8 cellular contexts compared by ENCODE assay signal in genomic region chr7:4641091-4641666, GRCh38. TPM values are rescaled to one million over a fixed set of nuclear protein-coding genes. Genes with fewer than 3 reads are reported as not detected.
DNase-seq lines count a peak whose midpoint lies in the region; ATAC-seq and TF ChIP-seq lines count a peak whose summit lies in the region.

No MANE protein-coding gene starts in this region.

- ATAC-seq in upper lobe of right lung: no peak

- peaks cover 0 to 3% (median 0%) of the 10 kb centered on the region in 3 donors for H3K27me3 Mint-ChIP-seq in CD14-positive monocyte (ENCODE audit: low read depth in 3 of 3)
- H3K27me3 Mint-ChIP-seq in H9 (ENCODE audit: low read depth): peaks cover 65% of the 10 kb centered on the region
- no peaks in the 10 kb centered on the region for H3K27me3 Mint-ChIP-seq in activated naive CD8-positive, alpha-beta T cell treated with anti-CD3 and anti-CD28 coated beads for 36 hours

- no peak overlapping the region for H3T11ph ChIP-seq in H9 (ENCODE audit: low read length)

- H3K27ac Mint-ChIP-seq in CD14-positive monocyte: peak overlapping the region in 3 of 7 donors; percentile 18 to 46 (median 45)
- no peak overlapping the region for H3K27ac Mint-ChIP-seq in H9
- H3K27ac Mint-ChIP-seq in activated naive CD8-positive, alpha-beta T cell treated with anti-CD3 and anti-CD28 coated beads for 36 hours: peak overlapping the region; percentile 79

- H3K4ac ChIP-seq in H9 (ENCODE audit: low read depth, low read length): no peak overlapping the region

- no peak overlapping the region for H3K56ac ChIP-seq in H9 (ENCODE audit: insufficient read length, low read depth, low read length)

- H3K27me3 ChIP-seq in H9 (ENCODE audit: insufficient read depth, low read length): no peaks in the 10 kb centered on the region; the same call in 1 of the 2 replicates
- no peaks in the 10 kb centered on the region for H3K27me3 ChIP-seq in upper lobe of right lung

- H4K91ac ChIP-seq in H9 (ENCODE audit: insufficient read length, low read depth, low read length): no peak overlapping the region

- no peaks in the 10 kb centered on the region for H3K36me3 Mint-ChIP-seq in CD14-positive monocyte
- no peaks in the 10 kb centered on the region for H3K36me3 Mint-ChIP-seq in H9 (ENCODE audit: insufficient read depth in 1 of 3, low read depth in 3 of 3)
- H3K36me3 Mint-ChIP-seq in activated naive CD8-positive, alpha-beta T cell treated with anti-CD3 and anti-CD28 coated beads for 36 hours: peaks cover 3% of the 10 kb centered on the region

- H4K8ac ChIP-seq in H9 (replicated peaks; ENCODE audit: insufficient read length, low read depth, low read length): no peak overlapping the region

- no peak overlapping the region for H3K18ac ChIP-seq in H9 (ENCODE audit: insufficient read length, low read depth, low read length)

- H2BK120ac ChIP-seq in H9 (ENCODE audit: low read depth, low read length, poor library complexity, severe bottlenecking): no peak overlapping the region

- H3K14ac ChIP-seq in H9 (ENCODE audit: insufficient read depth, low read length): no peak overlapping the region

- no peak overlapping the region for H3K4me2 ChIP-seq in H9 (ENCODE audit: insufficient read depth, insufficient read length, low read length)

- H3K4me3 ChIP-seq in lower leg skin (ENCODE audit: low read depth, poor library complexity, severe bottlenecking) (peak overlapping the region; percentile 38), upper lobe of right lung (peak overlapping the region; percentile 77)

- no peaks in the 10 kb centered on the region for H3K79me2 ChIP-seq in H9 (ENCODE audit: insufficient read depth, low read length)

- H3K23ac ChIP-seq in H9 (ENCODE audit: insufficient read length, low read depth, low read length): no peak overlapping the region

- no peaks in the 10 kb centered on the region for H3K79me1 ChIP-seq in H9 (ENCODE audit: insufficient read depth, low read depth, low read length, poor library complexity, severe bottlenecking)

- H3K9ac ChIP-seq in H9 (ENCODE audit: extremely low read depth, insufficient read length, low read length): no peak overlapping the region

- H2BK20ac ChIP-seq in H9 (ENCODE audit: low read depth, low read length, poor library complexity, severe bottlenecking): no peak overlapping the region

- TF ChIP-seq CTCF in CD14-positive monocyte (IDR thresholded peaks at IDR 0.05): no peak
- TF ChIP-seq CTCF in H9 (conservative IDR thresholded peaks at IDR 0.05): no peak
- no peak for TF ChIP-seq CTCF in lower leg skin (IDR thresholded peaks at IDR 0.05)
- no peak for TF ChIP-seq CTCF in upper lobe of right lung (IDR thresholded peaks at IDR 0.05)

- H3K9me3 Mint-ChIP-seq in CD14-positive monocyte (peaks cover 0 to 2% (median 0%) of the 10 kb centered on the region in 7 donors), H9 (peaks cover 2 to 15% of the 10 kb centered on the region in 2 experiments; a peak in 3 of 5 replicates)
- no peaks in the 10 kb centered on the region for H3K9me3 Mint-ChIP-seq in activated naive CD8-positive, alpha-beta T cell treated with anti-CD3 and anti-CD28 coated beads for 36 hours

- H3K23me2 ChIP-seq in H9 (ENCODE audit: insufficient read length, low read depth, low read length, poor library complexity, severe bottlenecking): no peaks in the 10 kb centered on the region

- H3K4me1 ChIP-seq in H9 (ENCODE audit: insufficient read depth, low read length) (no peaks in the 10 kb centered on the region), upper lobe of right lung (peaks cover 9% of the 10 kb centered on the region)

- H3K9me3 ChIP-seq in H9 (ENCODE audit: control insufficient read depth, low read depth, low read length): no peaks in the 10 kb centered on the region
- no peaks in the 10 kb centered on the region for H3K9me3 ChIP-seq in upper lobe of right lung

- DNase-seq in CD14-positive monocyte (ENCODE audit: low spot score): no peak
- DNase-seq in H9: no peak
- DNase-seq in activated naive CD8-positive, alpha-beta T cell treated with anti-CD3 and anti-CD28 coated beads for 36 hours: no peak
- DNase-seq in lower leg skin (ENCODE audit: low spot score in 2 of 2): no peak
- DNase-seq in upper lobe of right lung: no peak
- no peak for DNase-seq in NCI-H1930 (lab: John Stamatoyannopoulos, UW)
- no peak for DNase-seq in retina
- DNase-seq in effector CD8-positive, alpha-beta T cell (lab: John Stamatoyannopoulos, UW): no peak

- no peak overlapping the region for H2AK5ac ChIP-seq in H9 (ENCODE audit: insufficient read length, low read length)

- no peak for TF ChIP-seq POLR2A in lower leg skin (IDR thresholded peaks at IDR 0.05)

- no peak overlapping the region for H2BK12ac ChIP-seq in H9 (ENCODE audit: insufficient read length, low read depth, low read length)

- H4K20me1 ChIP-seq in H9 (ENCODE audit: control insufficient read depth, insufficient read depth, insufficient read length): no peaks in the 10 kb centered on the region

- intact Hi-C loops in CD14-positive monocyte (cut with micrococcal nuclease): loop anchor here (1.0 to 2.0 kb wide), 3 partner anchors 40 to 112 kb away; no protein-coding TSS in a partner anchor
- intact Hi-C loops in lower leg skin (cut with DNase I; ENCODE audit: low total_unique reads): loop anchor here (5.0 kb wide), 1 partner anchor 41 kb away; the partner anchor contains the start of gene FOXK1
- intact Hi-C loops in upper lobe of right lung (cut with DNase I): no loop called here

- H3K27ac ChIP-seq in H9 (ENCODE audit: insufficient read length, low read depth, low read length) (no peak overlapping the region), upper lobe of right lung (peak overlapping the region; percentile 94)

- WGBS in H9 (ENCODE audit: extremely low coverage, insufficient read length, low lambda C conversion rate): no CpG with 5 or more reads among the region's 18 CpGs
- 19 to 26% methylated on average over 13 to 16 of the region's 18 CpGs for WGBS in lower leg skin, 2 donors

- H2BK5ac ChIP-seq in H9 (ENCODE audit: insufficient read length, low read length): no peak overlapping the region

- H3K4me1 Mint-ChIP-seq in CD14-positive monocyte (peaks cover 9% of the 10 kb centered on the region), H9 (no peaks in the 10 kb centered on the region)
- peaks cover 9% of the 10 kb centered on the region for H3K4me1 Mint-ChIP-seq in activated naive CD8-positive, alpha-beta T cell treated with anti-CD3 and anti-CD28 coated beads for 36 hours

- H3K36me3 ChIP-seq in upper lobe of right lung: no peaks in the 10 kb centered on the region

- peak overlapping the region; percentile 64 to 81 for H3K4me3 Mint-ChIP-seq in CD14-positive monocyte
- H3K4me3 Mint-ChIP-seq in H9: peak overlapping the region; percentile 15 to 65; a peak in 3 of 5 replicates
- H3K4me3 Mint-ChIP-seq in activated naive CD8-positive, alpha-beta T cell treated with anti-CD3 and anti-CD28 coated beads for 36 hours: peak overlapping the region; percentile 74

- no peak overlapping the region for H4K5ac ChIP-seq in H9 (ENCODE audit: insufficient read length, low read depth, low read length)

- no peak overlapping the region for H2AFZ ChIP-seq in H9 (ENCODE audit: low read length)

- H2BK15ac ChIP-seq in H9 (ENCODE audit: low read depth, low read length): no peak overlapping the region

RNA-seq across cellular contexts. Expression of gene FOXK1, which starts 40.9 kb away (rescaled TPM):
- polyA plus RNA-seq in CD14-positive monocyte: under 1 TPM; 0.33 to 0.76 TPM
- 14.4 and 14.8 TPM in 2 replicates for total RNA-seq in H9 (2021)
- total RNA-seq in activated naive CD8-positive, alpha-beta T cell treated with anti-CD3 and anti-CD28 coated beads for 36 hours: 10 to 100 TPM; 38.1 to 38.2 TPM
- 10 to 100 TPM; 22.0 to 41.3 (median 30.3) TPM for total RNA-seq in lower leg skin
- 33.3 TPM for total RNA-seq in upper lobe of right lung
